In the genomic region with DNA sequence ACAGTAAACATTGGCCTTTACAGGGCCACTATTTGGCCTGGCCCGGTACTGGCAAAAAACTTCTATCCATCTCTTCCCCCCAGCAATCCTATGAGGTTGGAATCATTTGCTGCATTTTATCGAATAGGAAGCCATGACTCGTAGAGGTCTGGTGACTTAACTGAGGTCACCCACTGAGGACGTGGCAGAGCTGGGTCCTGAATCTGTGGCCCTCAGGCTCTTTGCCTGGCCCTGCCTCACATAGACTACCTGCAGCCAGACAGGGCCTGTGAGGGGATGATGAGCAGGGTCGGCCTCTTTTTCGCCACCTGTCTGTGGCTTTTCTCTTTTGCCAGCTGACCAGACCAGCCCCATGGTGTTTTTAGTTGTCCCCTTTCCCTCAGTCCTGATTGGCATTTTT, we compare ENCODE assay signal across 3 cellular contexts.
TF ChIP-seq lines count a peak whose summit lies in the region.

No MANE protein-coding gene starts in this region.

TF ChIP-seq in SK-N-SH, 30 proteins besides CTCF, POLR2A, EP300 and RAD21:
- TF ChIP-seq POLR2AphosphoS5 (IDR thresholded peaks at IDR 0.05; ENCODE audit: low read depth, low read length) (no peak), TAF1 (IDR thresholded peaks at IDR 0.05; ENCODE audit: borderline replicate concordance, low read depth, low read length) (no peak), TEAD4 (IDR thresholded peaks at IDR 0.05; ENCODE audit: borderline replicate concordance, insufficient read depth) (no peak), GATA2 (CRISPR knock-in tag; IDR thresholded peaks at IDR 0.05) (no peak)
- TF ChIP-seq, protein P1, sequence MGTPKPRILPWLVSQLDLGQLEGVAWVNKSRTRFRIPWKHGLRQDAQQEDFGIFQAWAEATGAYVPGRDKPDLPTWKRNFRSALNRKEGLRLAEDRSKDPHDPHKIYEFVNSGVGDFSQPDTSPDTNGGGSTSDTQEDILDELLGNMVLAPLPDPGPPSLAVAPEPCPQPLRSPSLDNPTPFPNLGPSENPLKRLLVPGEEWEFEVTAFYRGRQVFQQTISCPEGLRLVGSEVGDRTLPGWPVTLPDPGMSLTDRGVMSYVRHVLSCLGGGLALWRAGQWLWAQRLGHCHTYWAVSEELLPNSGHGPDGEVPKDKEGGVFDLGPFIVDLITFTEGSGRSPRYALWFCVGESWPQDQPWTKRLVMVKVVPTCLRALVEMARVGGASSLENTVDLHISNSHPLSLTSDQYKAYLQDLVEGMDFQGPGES (IDR thresholded peaks at IDR 0.05; ENCODE audit: low read depth, low read length): no peak
TF ChIP-seq in SK-N-SH: peak in this region for 0.

TF ChIP-seq in SK-N-SH treated with all-trans-retinoic acid at 6 μM for 48 hours, 23 proteins besides CTCF, POLR2A, EP300 and RAD21 (continues in another document):
- TF ChIP-seq ZC3H10 (CRISPR knock-in tag; IDR thresholded peaks at IDR 0.05) (no peak), POU6F1 (CRISPR knock-in tag; IDR thresholded peaks at IDR 0.05; ENCODE audit: borderline replicate concordance, low read depth) (no peak), ZNF70 (CRISPR knock-in tag; IDR thresholded peaks at IDR 0.05) (no peak), PATZ1 (CRISPR knock-in tag; IDR thresholded peaks at IDR 0.05; ENCODE audit: borderline replicate concordance) (no peak), RARB (CRISPR knock-in tag; IDR thresholded peaks at IDR 0.05) (no peak), ESRRG (CRISPR knock-in tag; IDR thresholded peaks at IDR 0.05) (no peak), ZNF565 (CRISPR knock-in tag; conservative IDR thresholded peaks at IDR 0.05; ENCODE audit: low read depth) (no peak), ZFP3 (CRISPR knock-in tag; IDR thresholded peaks at IDR 0.05) (no peak), ARNTL (CRISPR knock-in tag; IDR thresholded peaks at IDR 0.05; ENCODE audit: borderline replicate concordance, low read depth) (no peak), TOX (CRISPR knock-in tag; IDR thresholded peaks at IDR 0.05; ENCODE audit: borderline replicate concordance) (no peak), CSDC2 (CRISPR knock-in tag; IDR thresholded peaks at IDR 0.05) (no peak), GLIS3 (CRISPR knock-in tag; IDR thresholded peaks at IDR 0.05) (no peak), TSHZ2 (CRISPR knock-in tag; IDR thresholded peaks at IDR 0.05) (no peak)
- TF ChIP-seq, protein P2, sequence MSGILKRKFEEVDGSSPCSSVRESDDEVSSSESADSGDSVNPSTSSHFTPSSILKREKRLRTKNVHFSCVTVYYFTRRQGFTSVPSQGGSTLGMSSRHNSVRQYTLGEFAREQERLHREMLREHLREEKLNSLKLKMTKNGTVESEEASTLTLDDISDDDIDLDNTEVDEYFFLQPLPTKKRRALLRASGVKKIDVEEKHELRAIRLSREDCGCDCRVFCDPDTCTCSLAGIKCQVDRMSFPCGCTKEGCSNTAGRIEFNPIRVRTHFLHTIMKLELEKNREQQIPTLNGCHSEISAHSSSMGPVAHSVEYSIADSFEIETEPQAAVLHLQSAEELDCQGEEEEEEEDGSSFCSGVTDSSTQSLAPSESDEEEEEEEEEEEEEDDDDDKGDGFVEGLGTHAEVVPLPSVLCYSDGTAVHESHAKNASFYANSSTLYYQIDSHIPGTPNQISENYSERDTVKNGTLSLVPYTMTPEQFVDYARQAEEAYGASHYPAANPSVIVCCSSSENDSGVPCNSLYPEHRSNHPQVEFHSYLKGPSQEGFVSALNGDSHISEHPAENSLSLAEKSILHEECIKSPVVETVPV (CRISPR knock-in tag; IDR thresholded peaks at IDR 0.05): no peak

TF ChIP-seq in GM12878, 131 proteins besides CTCF, POLR2A, EP300 and RAD21:
- TF ChIP-seq PAX5 (IDR thresholded peaks at IDR 0.05; ENCODE audit: borderline replicate concordance, low read depth, low read length) (no peak), ZNF24 (IDR thresholded peaks at IDR 0.05) (no peak), PAX8 (IDR thresholded peaks at IDR 0.05) (no peak), YY1 (IDR thresholded peaks at IDR 0.05; ENCODE audit: low read depth, low read length) (no peak)
